24 cellular contexts compared by ENCODE assay signal in the genomic region with DNA sequence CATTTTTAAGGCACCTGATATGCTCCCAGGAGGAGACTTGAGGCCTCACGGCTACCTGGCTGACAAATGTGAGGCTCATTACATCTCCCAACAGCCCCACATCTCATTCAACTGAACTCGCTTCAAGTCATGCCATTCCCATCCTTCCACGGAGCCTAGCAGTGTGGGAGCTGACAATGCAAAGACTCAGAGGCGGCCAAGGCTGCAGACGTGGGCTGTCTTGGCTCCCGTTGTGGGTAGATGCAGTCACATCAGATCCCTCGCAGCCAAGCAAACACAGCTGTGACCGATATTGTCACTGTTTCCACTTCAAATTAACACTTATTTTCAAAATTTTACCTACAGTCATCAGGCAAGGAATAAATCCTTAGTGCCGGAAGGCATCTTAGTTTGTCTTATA.
"Had no signal": no experiment of that assay in that cellular context is flagged by ENCODE, and none has a peak within 500 bp of the region (broad histone marks: within the 10 kb centered on the region; RNA-seq: fewer than 3 reads in every experiment).

No MANE protein-coding gene starts in this region.

- H3K4me3 Mint-ChIP-seq: activated CD4-positive, alpha-beta T cell treated with anti-CD3 and anti-CD28 coated beads for 36 hours; activated CD8-positive, alpha-beta T cell treated with anti-CD3 and anti-CD28 coated beads for 36 hours; activated naive CD4-positive, alpha-beta T cell treated with anti-CD3 and anti-CD28 coated beads, Interleukin-2, amount 50 U/mL, for 24 hours; activated naive CD8-positive, alpha-beta T cell treated with anti-CD3 and anti-CD28 coated beads, Interleukin-2, amount 50 U/mL, for 24 hours had no signal

- H3K27me3 ChIP-seq: ascending aorta, body of pancreas, Peyer's patch had no signal

- H3K9me3 Mint-ChIP-seq: activated CD8-positive, alpha-beta T cell treated with anti-CD3 and anti-CD28 coated beads for 36 hours; activated naive CD4-positive, alpha-beta T cell treated with anti-CD3 and anti-CD28 coated beads, Interleukin-2, amount 50 U/mL, for 24 hours; activated naive CD8-positive, alpha-beta T cell treated with anti-CD3 and anti-CD28 coated beads, Interleukin-2, amount 50 U/mL, for 24 hours had no signal

- H3K4me3 ChIP-seq: ascending aorta, body of pancreas, K562, Peyer's patch had no signal

- H3K36me3 ChIP-seq: ascending aorta, Peyer's patch, WERI-Rb-1 had no signal

- H3K27ac Mint-ChIP-seq: activated CD4-positive, alpha-beta T cell treated with anti-CD3 and anti-CD28 coated beads for 36 hours; activated CD8-positive, alpha-beta T cell treated with anti-CD3 and anti-CD28 coated beads for 36 hours; activated naive CD4-positive, alpha-beta T cell treated with anti-CD3 and anti-CD28 coated beads, Interleukin-2, amount 50 U/mL, for 24 hours; activated naive CD8-positive, alpha-beta T cell treated with anti-CD3 and anti-CD28 coated beads, Interleukin-2, amount 50 U/mL, for 24 hours had no signal

- H3K27ac ChIP-seq: ascending aorta, body of pancreas, Peyer's patch, RWPE1, WERI-Rb-1 had no signal

- H3K4me1 ChIP-seq: ascending aorta, Peyer's patch had no signal

- H3K27me3 Mint-ChIP-seq: activated CD4-positive, alpha-beta T cell treated with anti-CD3 and anti-CD28 coated beads for 36 hours; activated CD8-positive, alpha-beta T cell treated with anti-CD3 and anti-CD28 coated beads for 36 hours; activated naive CD4-positive, alpha-beta T cell treated with anti-CD3 and anti-CD28 coated beads, Interleukin-2, amount 50 U/mL, for 24 hours had no signal

- H3K9me3 ChIP-seq: ascending aorta, body of pancreas, Peyer's patch had no signal

- ATAC-seq: activated CD4-positive, alpha-beta T cell treated with anti-CD3 and anti-CD28 coated beads for 36 hours; activated CD8-positive, alpha-beta T cell treated with anti-CD3 and anti-CD28 coated beads for 36 hours; activated naive CD8-positive, alpha-beta T cell treated with anti-CD3 and anti-CD28 coated beads, Interleukin-2, amount 50 U/mL, for 24 hours; body of pancreas; K562 had no signal

- DNase-seq: activated CD4-positive, alpha-beta T cell treated with anti-CD3 and anti-CD28 coated beads for 36 hours; activated CD4-positive, alpha-beta T cell treated with anti-CD3 and anti-CD28 coated beads, Interleukin-2, amount 50 U/mL, for 1 hour; activated CD8-positive, alpha-beta memory T cell treated with anti-CD3 and anti-CD28 coated beads, Interleukin-2, amount 50 U/mL, for 4 hours; activated CD8-positive, alpha-beta T cell treated with anti-CD3 and anti-CD28 coated beads for 36 hours; activated effector memory CD4-positive, alpha-beta T cell treated with Interleukin-2 at 50 U/mL for 16 hours; activated naive CD4-positive, alpha-beta T cell; activated naive CD8-positive, alpha-beta T cell treated with anti-CD3 and anti-CD28 coated beads, Interleukin-2, amount 50 U/mL, for 24 hours; amniotic stem cell; body of pancreas; Karpas-422; MM.1S; NCI-H1105; NCI-H1436; NCI-H187; NCI-H2081; NCI-H524; Peyer's patch; SHP77 treated with DMSO at 0.1 percent for 48 hours; T-helper 1 cell; WERI-Rb-1 had no signal
